In genomic region chr14:64736271-64737131, GRCh38 we compare ENCODE assay signal across 10 cellular contexts. TPM values are rescaled to one million over a fixed set of nuclear protein-coding genes. Genes with fewer than 3 reads are reported as not detected.
DNase-seq lines count a peak whose midpoint lies in the region; ATAC-seq and TF ChIP-seq lines count a peak whose summit lies in the region.
"Had no signal": no experiment of that assay in that cellular context is flagged by ENCODE, and none has a peak within 500 bp of the region (broad histone marks: within the 10 kb centered on the region; RNA-seq: fewer than 3 reads in every experiment).

No MANE protein-coding gene starts in this region.

- H3K4me3 ChIP-seq in BLaER1 = no peak overlapping the region
- no peak overlapping the region for H3K4me3 ChIP-seq in coronary artery
- H3K4me3 ChIP-seq: ovary had no signal

- DNase-seq in NCI-H1092 treated with DMSO at 0.1 percent for 48 hours (lab: John Stamatoyannopoulos, UW) = peak; percentile 82
- no peak for DNase-seq in coronary artery (ENCODE audit: low spot score)
- peak; percentile 84 for DNase-seq in mucosa of gallbladder (ENCODE audit: low spot score)
- no peak for DNase-seq in mesenteric fat pad (ENCODE audit: low spot score)
- no peak for DNase-seq in glomerular visceral epithelial cell (ENCODE audit: extremely low spot score)
- DNase-seq in effector CD8-positive, alpha-beta T cell (lab: John Stamatoyannopoulos, UW) = no peak
- DNase-seq: activated CD4-positive, alpha-beta T cell treated with anti-CD3 and anti-CD28 coated beads for 1 hour had no signal

- H4K20me1 ChIP-seq in BLaER1 = no peaks in the 10 kb centered on the region

- H3K36me3 ChIP-seq in BLaER1 = peaks cover 35% of the 10 kb centered on the region
- H3K36me3 ChIP-seq: ovary had no signal

- peaks cover 47% of the 10 kb centered on the region for H3K4me1 ChIP-seq in BLaER1

- no peak for TF ChIP-seq CTCF in coronary artery (IDR thresholded peaks at IDR 0.05)

- H3K4me2 ChIP-seq in BLaER1 = peak overlapping the region; percentile 83

- no peaks in the 10 kb centered on the region for H3K9me3 ChIP-seq in BLaER1
- H3K9me3 ChIP-seq: ovary had no signal

- H3K9ac ChIP-seq in BLaER1 = no peak overlapping the region

- H3K27ac ChIP-seq in BLaER1 (peak overlapping the region; percentile 60), coronary artery (peak overlapping the region; percentile 3 to 68)
- H3K27ac ChIP-seq: ovary had no signal

- no peaks in the 10 kb centered on the region for H3K27me3 ChIP-seq in BLaER1
- H3K27me3 ChIP-seq: ovary had no signal

- no peak for ATAC-seq in HG02623 (IDR thresholded peaks at IDR 0.05; ENCODE audit: unreplicated experiment)

RNA-seq across cellular contexts. Expression of gene PLEKHG3, which starts 32.3 kb away (rescaled TPM):
- total RNA-seq in mucosa of gallbladder (101 TPM), mesenteric fat pad (35.6 TPM)

Comparison
In these comparisons a context has a peak if more than half of its experiments do, and no peak if none do; other contexts are left out.
1. DNase-seq: peak in NCI-H1092 treated with DMSO at 0.1 percent for 48 hours (single experiment) and mucosa of gallbladder (single experiment); none in coronary artery (single experiment), mesenteric fat pad (single experiment), glomerular visceral epithelial cell (single experiment) and effector CD8-positive, alpha-beta T cell (single experiment).